11 cellular contexts compared by ENCODE assay signal in the genomic region with DNA sequence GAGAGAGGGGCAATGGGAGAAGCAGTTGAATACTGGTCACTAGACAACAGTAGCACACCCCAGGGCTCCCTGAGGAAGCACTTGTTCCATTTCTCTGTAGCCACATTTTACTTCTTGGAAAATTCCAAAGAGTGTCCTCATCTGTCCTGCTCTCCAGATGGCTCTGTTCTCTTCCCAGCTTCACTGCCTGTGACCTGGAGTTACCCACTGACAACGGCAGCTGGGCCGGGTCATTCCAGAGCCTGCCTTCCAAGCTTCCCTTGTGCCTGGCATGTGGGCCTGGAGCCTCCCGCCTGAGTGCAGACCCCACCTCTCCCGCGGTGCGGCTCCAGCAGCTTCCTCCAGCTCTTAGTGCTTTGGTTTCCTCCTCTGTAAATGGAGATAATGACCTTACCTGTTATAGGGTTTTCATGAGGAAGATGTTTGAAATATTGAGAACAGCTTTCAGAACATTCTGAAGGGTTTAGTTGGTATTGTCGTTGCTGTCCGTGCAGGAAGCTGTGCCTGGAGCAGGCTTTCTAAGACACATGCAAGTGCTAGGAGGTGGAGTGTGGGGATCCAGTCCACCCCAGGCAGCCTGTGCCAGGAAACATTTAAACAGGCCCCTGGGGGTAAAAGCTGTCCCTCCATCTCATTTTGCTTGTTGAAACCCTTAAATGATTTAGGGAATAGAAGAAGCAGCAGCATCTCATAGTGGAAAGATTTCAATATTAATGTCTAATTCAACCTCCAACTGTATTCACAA. TPM values are rescaled to one million over a fixed set of nuclear protein-coding genes. Genes with fewer than 3 reads are reported as not detected.
DNase-seq lines count a peak whose midpoint lies in the region; ATAC-seq and TF ChIP-seq lines count a peak whose summit lies in the region.
"Had no signal": no experiment of that assay in that cellular context is flagged by ENCODE, and none has a peak within 500 bp of the region (broad histone marks: within the 10 kb centered on the region; RNA-seq: fewer than 3 reads in every experiment).

No MANE protein-coding gene starts in this region.

- BruUV-seq in Calu3 (replicated peaks; lab: Mats Ljungman, UMichigan) = no TSS peak

- CTCF ChIA-PET in Calu3 (lab: Charles Lee) = interaction anchor here (1.2 to 3.8 kb wide), 3 partner anchors 9 to 95 kb away, joined by 3 to 30 read pairs (median 30); partner anchors contain the start of gene RAB43

- H3K9me3 ChIP-seq in OCI-LY1 (ENCODE audit: low read length) (no peaks in the 10 kb centered on the region), gastroesophageal sphincter (no peaks in the 10 kb centered on the region), prostate gland (no peaks in the 10 kb centered on the region)

- H3K4me3 Mint-ChIP-seq in Calu3 (ENCODE audit: low read depth, unreplicated experiment) = no peak overlapping the region

- peak overlapping the region; percentile 67; the same call in 1 of the 2 replicates for H3K4me2 ChIP-seq in OCI-LY1 (ENCODE audit: low read length)

- peaks cover 4% of the 10 kb centered on the region for H3K36me3 Mint-ChIP-seq in Calu3 (ENCODE audit: insufficient read depth, unreplicated experiment)

- peaks cover 8% of the 10 kb centered on the region for H3K4me1 Mint-ChIP-seq in Calu3 (ENCODE audit: low read depth, unreplicated experiment)

- H3K27me3 Mint-ChIP-seq in Calu3 (ENCODE audit: unreplicated experiment) = peaks cover 62% of the 10 kb centered on the region

- H3K9me2 ChIP-seq in OCI-LY1 (ENCODE audit: low read depth, low read length) = no peaks in the 10 kb centered on the region

- no peaks in the 10 kb centered on the region for H3F3A ChIP-seq in OCI-LY1 (ENCODE audit: insufficient read depth, low read length)

- TF ChIP-seq POLR2A in gastroesophageal sphincter (IDR thresholded peaks at IDR 0.05) = no peak
- no peak for TF ChIP-seq POLR2A in prostate gland (IDR thresholded peaks at IDR 0.05)

- H4K20me1 ChIP-seq in OCI-LY1 (ENCODE audit: insufficient read depth, low read length) = no peaks in the 10 kb centered on the region

- ATAC-seq in gastroesophageal sphincter = peak; percentile 44

- H3K27ac Mint-ChIP-seq in Calu3 (ENCODE audit: unreplicated experiment) = peak overlapping the region; percentile 17

- no peak overlapping the region for H2AFZ ChIP-seq in OCI-LY1 (ENCODE audit: low read length)

- no peaks in the 10 kb centered on the region for H3K79me2 ChIP-seq in OCI-LY1 (ENCODE audit: insufficient read depth, low read length)

- H3K27ac ChIP-seq in OCI-LY1 (ENCODE audit: low read depth, low read length, poor library complexity, severe bottlenecking) (no peak overlapping the region), gastroesophageal sphincter (peak overlapping the region in 3 of 4 donors; percentile 67 to 81 (median 71)), prostate gland (peak overlapping the region; percentile 34 to 36)

- no peaks in the 10 kb centered on the region; the same call in 1 of the 2 replicates for H3K36me3 ChIP-seq in OCI-LY1 (ENCODE audit: insufficient read depth, low read length)
- H3K36me3 ChIP-seq in gastroesophageal sphincter = peaks cover 0 to 3% of the 10 kb centered on the region in 2 donors
- no peaks in the 10 kb centered on the region for H3K36me3 ChIP-seq in prostate gland

- H3K9ac ChIP-seq in OCI-LY1 (ENCODE audit: low read length) = no peak overlapping the region; the same call in 1 of the 2 replicates

- H3K27me3 ChIP-seq in OCI-LY1 (ENCODE audit: insufficient read depth, low read length) = no peaks in the 10 kb centered on the region
- no peaks in the 10 kb centered on the region for H3K27me3 ChIP-seq in gastroesophageal sphincter
- no peaks in the 10 kb centered on the region for H3K27me3 ChIP-seq in prostate gland (replicated peaks; ENCODE audit: insufficient read depth)

- peak overlapping the region; percentile 63 for H3K4me3 ChIP-seq in OCI-LY1 (ENCODE audit: low read depth, low read length, poor library complexity, severe bottlenecking)
- no peak overlapping the region for H3K4me3 ChIP-seq in gastroesophageal sphincter
- H3K4me3 ChIP-seq in prostate gland = no peak overlapping the region

- DNase-seq in Calu3 = no peak
- DNase-seq in prostate gland (ENCODE audit: low spot score) = no peak
- no peak for DNase-seq in RPMI8226
- DNase-seq in NCI-H748 treated with DMSO at 0.1 percent for 48 hours (lab: John Stamatoyannopoulos, UW) = no peak
- DNase-seq in NCI-H187 treated with DMSO at 0.1 percent for 48 hours (lab: John Stamatoyannopoulos, UW) = no peak
- DNase-seq in NCI-H748 (lab: John Stamatoyannopoulos, UW; ENCODE audit: unreplicated experiment) = no peak
- DNase-seq: NCI-H2029 treated with DMSO at 0.1 percent for 48 hours had no signal

- TF ChIP-seq CTCF in Calu3 (IDR thresholded peaks at IDR 0.05; ENCODE audit: unreplicated experiment) = no peak
- TF ChIP-seq CTCF in OCI-LY1 (IDR thresholded peaks at IDR 0.05; ENCODE audit: low read length) = no peak
- no peak for TF ChIP-seq CTCF in gastroesophageal sphincter (IDR thresholded peaks at IDR 0.05)
- TF ChIP-seq CTCF in prostate gland (IDR thresholded peaks at IDR 0.05) = no peak

- 28 to 59% methylated on average over 5 to 6 of the region's 8 CpGs for WGBS in gastroesophageal sphincter (ENCODE audit: low coverage in 1 of 2), 2 donors
- WGBS in prostate gland = 59% methylated on average over 8 of the region's 8 CpGs

- intact Hi-C loops in Calu3 (cut with micrococcal nuclease; ENCODE audit: unreplicated experiment) (loop anchor here (10.0 kb wide), 1 partner anchor 69 kb away; no protein-coding TSS in a partner anchor), prostate gland (cut with DNase I) (no loop called here)

- H3K4me1 ChIP-seq in OCI-LY1 (ENCODE audit: insufficient read depth, low read length, severe bottlenecking) (peaks cover 15% of the 10 kb centered on the region), gastroesophageal sphincter (peaks cover 3 to 61% (median 21%) of the 10 kb centered on the region in 3 donors), prostate gland (replicated peaks) (no peaks in the 10 kb centered on the region)

- H3K9me3 Mint-ChIP-seq in Calu3 (ENCODE audit: low read depth, unreplicated experiment) = no peaks in the 10 kb centered on the region

- TF ChIP-seq EP300 in gastroesophageal sphincter (IDR thresholded peaks at IDR 0.05) = no peak

RNA-seq across cellular contexts. Expression of gene EFCC1, which starts 24.8 kb away (rescaled TPM):
- 0.15 TPM in 1 of 2 replicates, not detected in the other for total RNA-seq in Calu3 (2022)
- total RNA-seq in gastroesophageal sphincter = 10 to 100 TPM in 1 of 4 donors, 1 to 10 TPM in 3; 4.8 to 10.3 (median 6.5) TPM
- 1 to 10 TPM; 1.8 to 4.0 TPM for total RNA-seq in prostate gland
- total RNA-seq: osteocyte had no signal

RNA-seq across cellular contexts. Expression of gene CFAP92, which starts 32.0 kb away (rescaled TPM):
- total RNA-seq in Calu3 (2022) = 0.92 and 1.3 TPM in 2 replicates
- 1 to 10 TPM in 3 of 4 donors, under 1 TPM in 1; 0.96 to 3.3 (median 2.3) TPM for total RNA-seq in gastroesophageal sphincter
- total RNA-seq in prostate gland = 1 to 10 TPM; 1.7 to 4.3 TPM
- total RNA-seq: osteocyte had no signal

RNA-seq across cellular contexts. Expression of gene GP9, which starts 34.7 kb away (rescaled TPM):
- total RNA-seq in Calu3 (2022) (not detected in 2 replicates), gastroesophageal sphincter (not detected), prostate gland (not detected)
- total RNA-seq: glomerular endothelial cell, osteocyte had no signal
